Comparison of ENCODE assay signal across 1 cellular context in genomic region chr12:121633833-121634196, GRCh38. TPM values are rescaled to one million over a fixed set of nuclear protein-coding genes. Genes with fewer than 3 reads are reported as not detected.
"Had no signal": no experiment of that assay in that cellular context is flagged by ENCODE, and none has a peak within 500 bp of the region (broad histone marks: within the 10 kb centered on the region; RNA-seq: fewer than 3 reads in every experiment).

No MANE protein-coding gene starts in this region.

RNA-seq across cellular contexts. Expression of gene MORN3, which starts 35.6 kb away (rescaled TPM):
- total RNA-seq: LHCN-M2 had no signal
